ENCODE assay signal across 20 cellular contexts in genomic region chr5:43221502-43221901, GRCh38. TPM values are rescaled to one million over a fixed set of nuclear protein-coding genes. Genes with fewer than 3 reads are reported as not detected.
DNase-seq lines count a peak whose midpoint lies in the region; ATAC-seq, FAIRE-seq and TF ChIP-seq lines count a peak whose summit lies in the region.
"Had no signal": no experiment of that assay in that cellular context is flagged by ENCODE, and none has a peak within 500 bp of the region (broad histone marks: within the 10 kb centered on the region; RNA-seq: fewer than 3 reads in every experiment).

No MANE protein-coding gene starts in this region.

- H3K9ac ChIP-seq in BLaER1 (no peak overlapping the region), GM12878 (ENCODE audit: control insufficient read depth, insufficient read depth, low read length) (no peak overlapping the region)

- no peak for TF ChIP-seq CTCF in GM12878 (IDR thresholded peaks at IDR 0.05 in 2 of 3, conservative IDR thresholded peaks at IDR 0.05 in 1 of 3; ENCODE audit: control insufficient read depth in 2 of 3, extremely low read depth in 1 of 3, insufficient read depth in 1 of 3, low read depth in 3 of 3, low read length in 3 of 3)

- H3K4me1 ChIP-seq in BLaER1 (peaks cover 17% of the 10 kb centered on the region), GM12878 (ENCODE audit: control insufficient read depth, insufficient read depth, low read length) (no peaks in the 10 kb centered on the region)

- H3K4me2 ChIP-seq in BLaER1, result 0 out of 2 replicates have a peak overlapping the region, but pooled peaks have one; percentile 14
- H3K4me2 ChIP-seq in GM12878 (ENCODE audit: control insufficient read depth, insufficient read depth), result no peak overlapping the region

- no peak for FAIRE-seq in GM12878 (lab: Jason Lieb, UNC)
- FAIRE-seq: A204.1, D721Med, G401.6, H54 had no signal

- POLR2A ChIA-PET in GM12878 (lab: Charles Lee), result interaction anchor here (0.7 kb wide), 1 partner anchor 10 kb away, joined by 3 read pairs; no protein-coding TSS in a partner anchor

- WGBS in GM12878 (ENCODE audit: insufficient coverage, insufficient replicate concordance, low lambda C conversion rate, missing lambda C conversion rate), result 91% methylated on average over 5 of the region's 5 CpGs

- no peaks in the 10 kb centered on the region for H3K79me2 ChIP-seq in GM12878 (ENCODE audit: control insufficient read depth, insufficient read depth, low read length)

- DNase-seq in MV-4-11 (lab: John Stamatoyannopoulos, UW), result peak; percentile 49
- DNase-seq in GM12878 (ENCODE audit: low read depth, low spot score), result no peak
- no peak for DNase-seq in OCI-M1 (lab: John Stamatoyannopoulos, UW)
- DNase-seq in NCI-H526 (lab: John Stamatoyannopoulos, UW), result no peak
- no peak for DNase-seq in activated CD4-positive, alpha-beta T cell treated with anti-CD3 and anti-CD28 coated beads for 1 hour
- DNase-seq: CD4-positive, alpha-beta memory T cell; COR-L47; DMS153; DMS79 treated with DMSO at 0.1 percent for 48 hours; EL had no signal

- in situ Hi-C loops in GM12878 (cut with MboI), result no loop called here

- intact Hi-C loops in GM12878 (cut with micrococcal nuclease; ENCODE audit: unreplicated experiment), result no loop called here

- CTCF ChIA-PET in GM12878 (lab: Yijun Ruan, JAX), result interaction anchor here (0.7 kb wide), 1 partner anchor 167 kb away, joined by 3 read pairs; no protein-coding TSS in a partner anchor

- H4K20me1 ChIP-seq in BLaER1, result no peaks in the 10 kb centered on the region
- no peaks in the 10 kb centered on the region for H4K20me1 ChIP-seq in GM12878 (ENCODE audit: control insufficient read depth, insufficient read depth)

- RAD21 ChIA-PET in GM12878 (lab: Charles Lee; ENCODE audit: unreplicated experiment), result interaction anchor here (0.7 kb wide), 1 partner anchor 62 kb away, joined by 3 read pairs; no protein-coding TSS in a partner anchor

- BruUV-seq in GM12878 (replicated peaks; lab: Mats Ljungman, UMichigan), result no TSS peak

- H3K27ac ChIP-seq in BLaER1, result no peak overlapping the region
- H3K27ac ChIP-seq in GM12878 (ENCODE audit: control insufficient read depth, insufficient read depth), result no peak overlapping the region
- H3K27ac ChIP-seq: C4-2B, HL-60 had no signal

- ATAC-seq in GM18867 (IDR thresholded peaks at IDR 0.05; ENCODE audit: unreplicated experiment) (peak; percentile 53), GM12878 (peak; percentile 47; the same call in 2 of the 3 replicates)
- ATAC-seq: HCT116 had no signal

- H3K4me3 ChIP-seq in BLaER1 (no peak overlapping the region), GM12878 (no peak overlapping the region)

- no peak for TF ChIP-seq POLR2A in GM12878 (IDR thresholded peaks at IDR 0.05; ENCODE audit: low read depth, low read length)

- TF ChIP-seq RAD21 in GM12878 (IDR thresholded peaks at IDR 0.05; ENCODE audit: insufficient read depth, low read depth, low read length), result no peak

- no peak overlapping the region for H2AFZ ChIP-seq in GM12878 (ENCODE audit: control insufficient read depth, low read depth, low read length)

- H3K27me3 ChIP-seq in BLaER1, result no peaks in the 10 kb centered on the region
- H3K27me3 ChIP-seq in GM12878 (replicated peaks in 1 of 2; ENCODE audit: control insufficient read depth in 2 of 2, insufficient read depth in 2 of 2, low read length in 1 of 2), result no peaks in the 10 kb centered on the region

- H3K36me3 ChIP-seq in BLaER1 (no peaks in the 10 kb centered on the region), GM12878 (ENCODE audit: control insufficient read depth in 2 of 2, insufficient read depth in 2 of 2, low read length in 1 of 2) (no peaks in the 10 kb centered on the region)

- SMC1A ChIA-PET in GM12878 (lab: Charles Lee; ENCODE audit: uncharacterized antibody, unreplicated experiment), result interaction anchor here (0.8 to 2.8 kb wide), 2 partner anchors 95 to 169 kb away, joined by 3 to 11 read pairs; no protein-coding TSS in a partner anchor

- H3K9me3 ChIP-seq in BLaER1, result 0 out of 2 replicates have a peak, but pooled peaks cover 11% of the 10 kb centered on the region
- no peaks in the 10 kb centered on the region; the same call in 2 of the 3 replicates for H3K9me3 ChIP-seq in GM12878 (replicated peaks; ENCODE audit: control insufficient read depth, insufficient read depth, low read length)

- no peak for TF ChIP-seq EP300 in GM12878 (IDR thresholded peaks at IDR 0.05; ENCODE audit: borderline replicate concordance in 1 of 2, control insufficient read depth in 1 of 2, low read depth in 2 of 2, low read length in 2 of 2)

TF ChIP-seq in GM12878, 131 proteins besides CTCF, POLR2A, EP300 and RAD21:
- peak; percentile 40; the same call in 1 of the 2 replicates for TF ChIP-seq PKNOX1 (IDR thresholded peaks at IDR 0.05)
- TF ChIP-seq RBBP5 (conservative IDR thresholded peaks at IDR 0.05), result no peak
- peak; percentile 13; the same call in 1 of the 2 replicates for TF ChIP-seq SPI1 (IDR thresholded peaks at IDR 0.05; ENCODE audit: borderline replicate concordance, insufficient read depth, low read depth, low read length)

RNA-seq across cellular contexts. Expression of gene NIM1K, which starts 29.5 kb away (rescaled TPM):
- 1.1 and 1.4 TPM in 2 replicates for total RNA-seq in GM12878 (2013; cell fraction: nucleolus; rRNA removed)
- total RNA-seq in GM12878 (2014; rRNA removed), result 0.96 and 1.3 TPM in 2 replicates
- total RNA-seq in GM12878 (2014; rRNA removed; fragmentation: Illumina TruSeq; extraction: Trizol), result 0.63 and 0.69 TPM in 2 replicates
- total RNA-seq in GM12878 (2021), result 0.69 and 1.0 TPM in 2 replicates
- 0.50 TPM for polyA plus RNA-seq in GM12878 (2011; ENCODE audit: low read depth)
- polyA plus RNA-seq in GM12878 (2011; rRNA removed), result 1.3 and 1.6 TPM in 2 replicates
- polyA plus RNA-seq in GM12878 (2011; cell fraction: cytosol; rRNA removed), result 1.5 and 1.7 TPM in 2 replicates
- polyA plus RNA-seq in GM12878 (2011; cell fraction: nucleus; rRNA removed), result 0.99 and 1.3 TPM in 2 replicates
- polyA plus RNA-seq in GM12878 (2012), result 0.76 and 1.0 TPM in 2 replicates
- 0.47 and 0.74 TPM in 2 replicates for polyA plus RNA-seq in GM12878 (2014; fragmentation: Illumina TruSeq; extraction: Trizol)
- under 1 TPM; 0.27 to 0.35 TPM for polyA plus RNA-seq in GM12878 (2014; fragmentation: Nextera tagmentation; extraction: Ambion mirVana)
- 0.37 and 0.84 TPM in 2 replicates for polyA plus RNA-seq in GM12878 (2014; rRNA removed)
- polyA plus RNA-seq in GM12878 (2016; fragmentation: Nextera tagmentation; extraction: Ambion mirVana), result 1 to 10 TPM in 1 of 2 experiments, under 1 TPM in 1; 0.96 to 1.7 TPM
- polyA minus RNA-seq in GM12878 (2011; rRNA and poly(A)+ RNA removed), result 1.5 and 1.9 TPM in 2 replicates
- polyA minus RNA-seq in GM12878 (2011; cell fraction: cytosol; rRNA and poly(A)+ RNA removed), result 1.2 and 1.6 TPM in 2 replicates
- 1.6 and 2.1 TPM in 2 replicates for polyA minus RNA-seq in GM12878 (2011; cell fraction: nucleus; rRNA and poly(A)+ RNA removed)
- polyA plus RNA-seq: IgD-negative memory B cell had no signal
